2 cellular contexts compared by ENCODE assay signal in the genomic region with DNA sequence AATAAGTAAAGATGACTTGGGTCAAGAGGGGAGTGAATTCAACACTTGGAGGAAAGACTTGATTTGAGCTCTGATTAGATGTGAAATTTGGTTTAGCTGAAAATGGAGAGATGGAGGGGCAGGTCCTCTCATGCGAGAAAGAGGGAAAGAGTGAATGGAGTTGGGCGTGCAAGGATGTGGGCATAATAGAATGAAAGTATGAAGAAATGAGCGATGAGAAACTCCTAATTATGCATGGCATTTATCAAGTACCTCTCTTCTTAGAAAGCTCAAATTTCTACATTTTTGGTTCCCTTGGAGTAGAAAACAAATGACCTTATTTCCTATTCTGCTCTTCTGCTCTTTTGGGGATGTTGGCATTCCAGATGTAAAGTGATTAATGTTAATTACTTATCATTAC.
TF ChIP-seq lines count a peak whose summit lies in the region.

No MANE protein-coding gene starts in this region.

TF ChIP-seq in SK-N-SH, 30 proteins besides CTCF, POLR2A, EP300 and RAD21 (continued from another document):
- no peak for TF ChIP-seq USF1 (IDR thresholded peaks at IDR 0.05; ENCODE audit: borderline replicate concordance, low read depth)
- TF ChIP-seq GATA2 (CRISPR knock-in tag; IDR thresholded peaks at IDR 0.05), result no peak
- no peak for TF ChIP-seq PBX3 (IDR thresholded peaks at IDR 0.05)
- TF ChIP-seq IRF3 (IDR thresholded peaks at IDR 0.05; ENCODE audit: low read depth, low read length), result no peak
- TF ChIP-seq TCF12 (IDR thresholded peaks at IDR 0.05), result no peak
- TF ChIP-seq FOSL2 (IDR thresholded peaks at IDR 0.05; ENCODE audit: borderline replicate concordance, low read depth), result no peak

TF ChIP-seq in SK-N-SH treated with all-trans-retinoic acid at 6 μM for 48 hours, 23 proteins besides CTCF, POLR2A, EP300 and RAD21 (continued from another document):
- no peak for TF ChIP-seq SNAI2 (CRISPR knock-in tag; IDR thresholded peaks at IDR 0.05)
- TF ChIP-seq, protein P1, sequence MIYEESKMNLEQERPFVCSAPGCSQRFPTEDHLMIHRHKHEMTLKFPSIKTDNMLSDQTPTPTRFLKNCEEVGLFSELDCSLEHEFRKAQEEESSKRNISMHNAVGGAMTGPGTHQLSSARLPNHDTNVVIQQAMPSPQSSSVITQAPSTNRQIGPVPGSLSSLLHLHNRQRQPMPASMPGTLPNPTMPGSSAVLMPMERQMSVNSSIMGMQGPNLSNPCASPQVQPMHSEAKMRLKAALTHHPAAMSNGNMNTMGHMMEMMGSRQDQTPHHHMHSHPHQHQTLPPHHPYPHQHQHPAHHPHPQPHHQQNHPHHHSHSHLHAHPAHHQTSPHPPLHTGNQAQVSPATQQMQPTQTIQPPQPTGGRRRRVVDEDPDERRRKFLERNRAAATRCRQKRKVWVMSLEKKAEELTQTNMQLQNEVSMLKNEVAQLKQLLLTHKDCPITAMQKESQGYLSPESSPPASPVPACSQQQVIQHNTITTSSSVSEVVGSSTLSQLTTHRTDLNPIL (CRISPR knock-in tag; IDR thresholded peaks at IDR 0.05; ENCODE audit: low read depth), result no peak
- no peak for TF ChIP-seq ZC3H10 (CRISPR knock-in tag; IDR thresholded peaks at IDR 0.05)
- no peak for TF ChIP-seq ZNF8 (CRISPR knock-in tag; IDR thresholded peaks at IDR 0.05)
- TF ChIP-seq POU6F1 (CRISPR knock-in tag; IDR thresholded peaks at IDR 0.05; ENCODE audit: borderline replicate concordance, low read depth), result no peak
- no peak for TF ChIP-seq ZNF565 (CRISPR knock-in tag; conservative IDR thresholded peaks at IDR 0.05; ENCODE audit: low read depth)
- no peak for TF ChIP-seq ZNF70 (CRISPR knock-in tag; IDR thresholded peaks at IDR 0.05)
- no peak for TF ChIP-seq ZFP30 (CRISPR knock-in tag; IDR thresholded peaks at IDR 0.05)
- no peak for TF ChIP-seq ZFP3 (CRISPR knock-in tag; IDR thresholded peaks at IDR 0.05)
- TF ChIP-seq OSR1 (CRISPR knock-in tag; IDR thresholded peaks at IDR 0.05), result no peak
- no peak for TF ChIP-seq RARB (CRISPR knock-in tag; IDR thresholded peaks at IDR 0.05)
- TF ChIP-seq GLIS3 (CRISPR knock-in tag; IDR thresholded peaks at IDR 0.05), result no peak
